ENCODE assay signal across 12 cellular contexts in the genomic region with DNA sequence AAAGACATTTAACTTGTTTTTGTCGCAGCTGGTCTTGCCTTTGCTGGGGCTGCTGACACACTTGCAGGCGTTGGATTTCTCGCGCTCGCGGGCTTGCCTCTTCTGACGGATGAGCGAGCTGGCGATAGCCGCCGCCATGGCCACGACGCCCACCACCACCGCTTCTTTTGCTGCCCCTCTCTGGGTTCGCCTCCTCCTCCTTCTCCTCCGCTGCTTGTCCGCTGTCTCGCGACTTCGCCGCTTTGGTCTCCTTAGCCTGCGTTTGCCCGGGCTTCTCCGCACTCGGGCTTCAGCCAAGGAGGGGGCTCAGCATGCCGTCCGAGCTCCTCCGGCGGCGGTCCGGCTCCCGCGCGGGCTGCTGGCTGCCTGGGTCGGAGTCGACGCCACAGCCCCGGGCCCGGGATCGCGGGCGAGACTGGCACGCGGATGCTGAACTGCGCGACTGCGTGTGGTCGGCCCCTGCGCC. TPM values are rescaled to one million over a fixed set of nuclear protein-coding genes. Genes with fewer than 3 reads are reported as not detected.
DNase-seq lines count a peak whose midpoint lies in the region; ATAC-seq, FAIRE-seq and TF ChIP-seq lines count a peak whose summit lies in the region.
"Had no signal": no experiment of that assay in that cellular context is flagged by ENCODE, and none has a peak within 500 bp of the region (broad histone marks: within the 10 kb centered on the region; RNA-seq: fewer than 3 reads in every experiment).

No MANE protein-coding gene starts in this region.

- no peak for FAIRE-seq in GM12892 (lab: Jason Lieb, UNC)

- H3K4me3 ChIP-seq in SK-N-MC (peak overlapping the region; percentile 73), iPS-18a (ENCODE audit: low read length) (peak overlapping the region; percentile 58), retinal pigment epithelial cell (ENCODE audit: low read length) (peak overlapping the region; percentile 42)

- H3K36me3 ChIP-seq in SK-N-MC (ENCODE audit: insufficient read depth, low read length) (no peaks in the 10 kb centered on the region), iPS-18a (ENCODE audit: control insufficient read depth, low read depth, low read length) (no peaks in the 10 kb centered on the region)

- no peak for TF ChIP-seq POLR2A in GM12892 (IDR thresholded peaks at IDR 0.05; ENCODE audit: low read depth, low read length)

- H3K27ac ChIP-seq in SK-N-MC (no peak overlapping the region), iPS-18a (ENCODE audit: low read length) (no peak overlapping the region)

- no peak for TF ChIP-seq CTCF in retinal pigment epithelial cell (conservative IDR thresholded peaks at IDR 0.05; ENCODE audit: low read depth, low read length)

- H3K27me3 ChIP-seq in iPS-18a (ENCODE audit: control insufficient read depth, insufficient read depth, low read length) = no peaks in the 10 kb centered on the region

- ATAC-seq in GM18517 (IDR thresholded peaks at IDR 0.05; ENCODE audit: unreplicated experiment) = no peak
- ATAC-seq: left colon had no signal

- DNase-seq in GM12892 (ENCODE audit: insufficient read length) (peak; percentile 4), SK-N-MC (ENCODE audit: low read depth, low spot score) (no peak), retinal pigment epithelial cell (ENCODE audit: low read depth) (no peak), NCI-H1048 (lab: John Stamatoyannopoulos, UW) (no peak), mesenteric fat pad (ENCODE audit: low spot score) (no peak)
- no peak for DNase-seq in stimulated activated naive CD4-positive, alpha-beta T cell treated with Interleukin-2 at 50 U/mL for 16 hours (lab: John Stamatoyannopoulos, UW)
- DNase-seq: activated CD4-positive, alpha-beta memory T cell treated with anti-CD3 and anti-CD28 coated beads, Interleukin-2, amount 10 ng/mL, durations not matched to agents 7 days and 5 days; cerebellar nuclear complex; DND-41 had no signal

- H3K9me3 ChIP-seq in SK-N-MC (ENCODE audit: low read depth, low read length) (no peaks in the 10 kb centered on the region), iPS-18a (ENCODE audit: control insufficient read depth, low read depth, low read length) (peaks cover 19% of the 10 kb centered on the region)

- peaks cover 6% of the 10 kb centered on the region for H3K4me1 ChIP-seq in iPS-18a (ENCODE audit: control insufficient read depth, low read depth, low read length)

- H3K9ac ChIP-seq in SK-N-MC (ENCODE audit: insufficient read length) = no peak overlapping the region
- H3K9ac ChIP-seq in iPS-18a (ENCODE audit: low read length) = peak overlapping the region; percentile 3

RNA-seq across cellular contexts. Expression of gene FGF13, which starts 0.6 kb away (rescaled TPM):
- polyA plus RNA-seq in GM12892 (2012; ENCODE audit: missing spikeins) = 0.40 TPM
- total RNA-seq in mesenteric fat pad = 8.7 TPM
- total RNA-seq: activated CD4-positive, alpha-beta memory T cell treated with anti-CD3 and anti-CD28 coated beads, Interleukin-2, amount 10 ng/mL, durations not matched to agents 7 days and 5 days had no signal
